Comparison of ENCODE assay signal across 13 cellular contexts in the genomic region with DNA sequence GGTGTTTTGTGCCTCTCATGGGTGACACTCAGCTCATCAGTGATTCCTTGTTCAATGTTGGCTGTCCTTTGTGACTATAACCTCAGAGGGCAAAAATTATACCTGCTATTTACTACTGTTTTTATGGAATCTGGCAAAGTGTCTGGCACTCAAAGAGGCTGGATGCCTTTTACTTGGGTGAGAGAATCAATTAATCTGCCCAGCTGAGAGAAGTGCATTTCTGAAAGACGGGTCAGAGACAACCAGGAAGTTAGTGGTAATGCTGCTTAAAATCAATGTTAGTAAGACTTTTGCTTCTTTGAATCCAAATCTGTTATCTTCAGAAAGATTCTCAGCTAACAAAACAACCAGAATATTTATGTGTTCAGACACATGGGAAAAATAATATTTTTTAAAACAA.
"Had no signal": no experiment of that assay in that cellular context is flagged by ENCODE, and none has a peak within 500 bp of the region (broad histone marks: within the 10 kb centered on the region; RNA-seq: fewer than 3 reads in every experiment).

No MANE protein-coding gene starts in this region.

- H3K27ac Mint-ChIP-seq: stimulated activated naive B cell treated with anti-CD40 and anti-IgM and Interleukin-4, amounts not matched to agents 10 μg/mL and 1 μg/mL and 100 μg/mL, for 72 hours; T-cell had no signal

- DNase-seq: activated CD4-positive, alpha-beta T cell treated with anti-CD3 and anti-CD28 coated beads, Interleukin-2, amount 50 U/mL, for 1 hour; activated gamma-delta T cell treated with Interleukin-2 at 50 U/mL for 16 hours; activated T-cell treated with anti-CD3 and anti-CD28 coated beads, Interleukin-2, amount 50 U/mL, for 4 hours; cortex of kidney; effector CD8-positive, alpha-beta T cell; posterior cingulate gyrus; stimulated activated CD4-positive, alpha-beta T cell treated with anti-CD3 and anti-CD28 coated beads, Interleukin-1b, Interleukin-23, amount 100 ng/mL, for 48 hours; stimulated activated naive B cell treated with anti-CD40 and anti-IgM and Interleukin-4, amounts not matched to agents 10 μg/mL and 1 μg/mL and 100 μg/mL, for 72 hours; T-cell; upper lobe of left lung had no signal

- H3K4me1 Mint-ChIP-seq: stimulated activated naive B cell treated with anti-CD40 and anti-IgM and Interleukin-4, amounts not matched to agents 10 μg/mL and 1 μg/mL and 100 μg/mL, for 72 hours had no signal

- H3K36me3 Mint-ChIP-seq: stimulated activated naive B cell treated with anti-CD40 and anti-IgM and Interleukin-4, amounts not matched to agents 10 μg/mL and 1 μg/mL and 100 μg/mL, for 72 hours; T-cell had no signal

- H3K9me3 ChIP-seq: neutrophil, right atrium auricular region, suprapubic skin, upper lobe of left lung had no signal

- ATAC-seq: activated T-cell treated with anti-CD3 and anti-CD28 coated beads, Interleukin-2, amount 50 U/mL, for 4 hours; stimulated activated naive B cell treated with anti-CD40 and anti-IgM and Interleukin-4, amounts not matched to agents 10 μg/mL and 1 μg/mL and 100 μg/mL, for 72 hours; T-cell had no signal

- H3K27me3 Mint-ChIP-seq: T-cell had no signal

- H3K4me3 Mint-ChIP-seq: activated T-cell treated with anti-CD3 and anti-CD28 coated beads, Interleukin-2, amount 50 U/mL, for 4 hours; stimulated activated naive B cell treated with anti-CD40 and anti-IgM and Interleukin-4, amounts not matched to agents 10 μg/mL and 1 μg/mL and 100 μg/mL, for 72 hours had no signal

- H3K9me3 Mint-ChIP-seq: activated T-cell treated with anti-CD3 and anti-CD28 coated beads, Interleukin-2, amount 50 U/mL, for 4 hours; T-cell had no signal
